In genomic region chr1:101995984-101996731, GRCh38 we compare ENCODE assay signal across 14 cellular contexts. TPM values are rescaled to one million over a fixed set of nuclear protein-coding genes. Genes with fewer than 3 reads are reported as not detected.
DNase-seq lines count a peak whose midpoint lies in the region; ATAC-seq and TF ChIP-seq lines count a peak whose summit lies in the region.
"Had no signal": no experiment of that assay in that cellular context is flagged by ENCODE, and none has a peak within 500 bp of the region (broad histone marks: within the 10 kb centered on the region; RNA-seq: fewer than 3 reads in every experiment).

No MANE protein-coding gene starts in this region.

- peak overlapping the region; percentile 53 for H3K4me3 Mint-ChIP-seq in endodermal cell
- H3K4me3 Mint-ChIP-seq: naive thymus-derived CD8-positive, alpha-beta T cell had no signal

- H3K9ac ChIP-seq in endodermal cell (ENCODE audit: extremely low read depth, low read length, poor library complexity, severe bottlenecking) = no peak overlapping the region

- H3K27ac Mint-ChIP-seq in endodermal cell = no peak overlapping the region
- H3K27ac Mint-ChIP-seq: naive thymus-derived CD8-positive, alpha-beta T cell had no signal

- H3K9me3 Mint-ChIP-seq in endodermal cell = no peaks in the 10 kb centered on the region

- peaks cover 5% of the 10 kb centered on the region for H3K4me1 ChIP-seq in endodermal cell (ENCODE audit: control insufficient read depth, insufficient read depth, low read length)

- no peaks in the 10 kb centered on the region for H3K36me3 Mint-ChIP-seq in endodermal cell (ENCODE audit: low read depth)

- no peak overlapping the region for H3K27ac ChIP-seq in endodermal cell (ENCODE audit: low read depth, low read length)

- H3K9me3 ChIP-seq in endodermal cell (ENCODE audit: control insufficient read depth, low read length) = no peaks in the 10 kb centered on the region

- H3K4me3 ChIP-seq in H7 (ENCODE audit: insufficient read depth, low read depth, low read length) (peak overlapping the region; percentile 43), endodermal cell (ENCODE audit: low read length) (peak overlapping the region; percentile 85)

- DNase-seq in H7 (peak; percentile 37), NCI-H69 (lab: John Stamatoyannopoulos, UW) (peak; percentile 73), endodermal cell (peak; percentile 55), retina (peak; percentile 72), EL (no peak), GM20000 (ENCODE audit: low spot score) (no peak)
- DNase-seq: activated T-cell treated with anti-CD3 and anti-CD28 coated beads, Interleukin-2, amount 50 U/mL, for 48 hours; naive thymus-derived CD8-positive, alpha-beta T cell; NCI-H1694 had no signal

- H3K36me3 ChIP-seq in H7 (replicated peaks; ENCODE audit: control insufficient read depth, insufficient read depth, low read length) = no peaks in the 10 kb centered on the region
- H3K36me3 ChIP-seq in endodermal cell (ENCODE audit: control insufficient read depth, insufficient read depth, low read length) = no peaks in the 10 kb centered on the region

- peaks cover 11% of the 10 kb centered on the region for H3K4me1 Mint-ChIP-seq in endodermal cell

- 16 to 30% methylated on average over 11 to 20 of the region's 20 CpGs for WGBS in endodermal cell (ENCODE audit: insufficient coverage in 1 of 2, insufficient read length in 1 of 2), 2 experiments

- no peak for TF ChIP-seq CTCF in endodermal cell (conservative IDR thresholded peaks at IDR 0.05)
- TF ChIP-seq CTCF in GM20000 (IDR thresholded peaks at IDR 0.05; ENCODE audit: extremely low read depth, missing control alignments) = no peak

- ATAC-seq in HG02938 (IDR thresholded peaks at IDR 0.05; ENCODE audit: unreplicated experiment) = no peak
- ATAC-seq: activated CD4-positive, CD25-positive, alpha-beta regulatory T cell treated with anti-CD3 and anti-CD28 coated beads, Interleukin-2, amount 50 U/mL, for 24 hours; naive thymus-derived CD8-positive, alpha-beta T cell had no signal

- H3K27me3 Mint-ChIP-seq in endodermal cell (ENCODE audit: insufficient read depth) = peaks cover 17% of the 10 kb centered on the region

- H3K27me3 ChIP-seq in H7 (ENCODE audit: control insufficient read depth, insufficient read depth, low read length) (no peaks in the 10 kb centered on the region; the same call in 1 of the 2 replicates), endodermal cell (ENCODE audit: control insufficient read depth, insufficient read depth, low read length, poor library complexity, severe bottlenecking) (peaks cover 36% of the 10 kb centered on the region)

RNA-seq across cellular contexts. Expression of gene OLFM3, which starts 0.6 kb away (rescaled TPM):
- total RNA-seq in H7 (2014; rRNA removed; shearing (Covaris generic)) = 0.04 and 1.1 TPM in 2 replicates
- under 1 TPM; 0.15 to 0.26 TPM for total RNA-seq in endodermal cell
- 2.1 TPM for polyA plus RNA-seq in endodermal cell (2013, experiment 1 of 2)
- polyA plus RNA-seq in endodermal cell (2013, experiment 2 of 2) = 1.9 TPM
- total RNA-seq: HT-29; naive thymus-derived CD8-positive, alpha-beta T cell; Right ventricle myocardium superior had no signal
- polyA plus RNA-seq: esophagus; naive thymus-derived CD8-positive, alpha-beta T cell had no signal

Comparison
In these comparisons a context has a peak if more than half of its experiments do, and no peak if none do; other contexts are left out.
1. DNase-seq: peak in H7 (single experiment), NCI-H69 (single experiment), endodermal cell (single experiment) and retina (single experiment); none in EL (single experiment) and GM20000 (single experiment).